1 cellular context compared by ENCODE assay signal in the genomic region with DNA sequence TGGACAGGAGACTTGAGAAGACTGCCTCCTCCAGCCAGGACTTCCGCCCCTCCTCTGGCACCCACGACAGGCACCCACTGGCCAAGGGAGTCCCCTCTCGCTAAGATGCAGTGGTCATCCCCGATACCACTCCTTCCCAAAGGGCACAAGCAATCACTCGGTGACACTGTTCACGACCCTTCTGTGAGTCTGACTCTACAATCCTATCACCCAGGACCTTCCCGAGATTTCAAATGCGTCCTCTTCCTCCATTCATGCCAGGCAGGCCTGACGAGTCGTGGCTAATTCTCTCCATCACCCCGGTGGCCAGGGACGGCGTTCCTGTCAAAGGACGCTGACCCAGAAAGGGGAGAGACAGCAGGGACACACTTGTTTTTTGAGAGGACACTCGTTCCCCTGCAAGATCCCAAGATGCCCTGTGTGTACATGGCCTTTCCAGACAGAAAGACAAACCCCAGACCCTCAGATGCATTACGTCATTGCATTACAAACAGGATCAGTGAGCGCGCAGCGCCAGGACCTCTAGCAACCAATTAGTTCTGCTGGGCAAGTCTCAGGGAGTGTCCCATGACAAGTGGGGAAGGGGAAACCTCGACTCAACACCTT.
TF ChIP-seq lines count a peak whose summit lies in the region.

No MANE protein-coding gene starts in this region.

TF ChIP-seq in GM12878, 131 proteins besides CTCF, POLR2A, EP300 and RAD21:
- TF ChIP-seq, protein P1, sequence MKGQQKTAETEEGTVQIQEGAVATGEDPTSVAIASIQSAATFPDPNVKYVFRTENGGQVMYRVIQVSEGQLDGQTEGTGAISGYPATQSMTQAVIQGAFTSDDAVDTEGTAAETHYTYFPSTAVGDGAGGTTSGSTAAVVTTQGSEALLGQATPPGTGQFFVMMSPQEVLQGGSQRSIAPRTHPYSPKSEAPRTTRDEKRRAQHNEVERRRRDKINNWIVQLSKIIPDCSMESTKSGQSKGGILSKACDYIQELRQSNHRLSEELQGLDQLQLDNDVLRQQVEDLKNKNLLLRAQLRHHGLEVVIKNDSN (IDR thresholded peaks at IDR 0.05; ENCODE audit: borderline replicate concordance, extremely low read length, insufficient read depth, low read depth, low read length) = no peak
- TF ChIP-seq SUZ12 (IDR thresholded peaks at IDR 0.05; ENCODE audit: unreplicated experiment) (no peak), ATF7 (IDR thresholded peaks at IDR 0.05; ENCODE audit: low read depth) (peak; percentile 42; the same call in 1 of the 2 replicates), POU2F2 (IDR thresholded peaks at IDR 0.05; ENCODE audit: borderline replicate concordance, low read depth, low read length) (no peak), CHD4 (IDR thresholded peaks at IDR 0.05) (no peak), CBX3 (IDR thresholded peaks at IDR 0.05; ENCODE audit: borderline replicate concordance, low read depth) (no peak)
